Comparison of ENCODE assay signal across 9 cellular contexts in the genomic region with DNA sequence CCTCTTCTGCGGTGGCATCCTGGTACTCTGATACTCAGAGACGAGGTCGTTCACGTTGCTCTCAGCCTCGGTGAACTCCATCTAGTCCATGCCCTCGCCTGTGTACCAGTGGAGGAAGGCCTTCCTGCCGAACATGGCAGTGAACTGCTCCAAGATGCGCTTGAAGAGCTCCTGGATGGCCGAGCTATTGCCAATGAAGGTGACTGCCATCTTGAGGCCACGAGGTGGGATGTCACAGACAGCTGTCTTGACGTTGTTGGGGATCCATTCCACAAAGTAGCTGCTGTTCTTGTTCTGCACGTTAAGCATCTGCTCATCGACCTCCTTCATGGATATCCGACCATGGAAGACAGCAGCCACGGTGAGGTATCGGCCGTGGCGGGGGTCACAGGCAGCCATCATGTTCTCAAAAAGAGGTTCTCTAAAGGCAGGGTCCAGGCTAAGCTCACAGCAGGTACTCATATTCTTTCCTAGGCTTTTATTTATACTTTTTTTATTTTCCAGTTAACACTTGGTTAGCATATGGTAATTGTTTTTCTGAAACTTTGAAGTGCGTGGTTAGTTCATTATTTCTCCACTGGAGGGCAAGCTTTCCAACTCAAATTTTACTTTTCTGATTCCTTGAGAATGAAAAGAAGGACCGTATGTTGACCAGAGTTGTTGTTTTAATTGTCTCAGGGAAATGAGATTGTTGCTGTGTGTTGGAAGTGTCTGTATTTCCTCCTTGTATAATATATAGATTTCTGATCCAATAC.
A peak's percentile ranks its signal among the peaks of the same experiment; 100 is the strongest.
DNase-seq lines count a peak whose midpoint lies in the region; ATAC-seq and TF ChIP-seq lines count a peak whose summit lies in the region.
"Had no signal": no experiment of that assay in that cellular context is flagged by ENCODE, and none has a peak within 500 bp of the region (broad histone marks: within the 10 kb centered on the region; RNA-seq: fewer than 3 reads in every experiment).

No MANE protein-coding gene starts in this region.

- no peak overlapping the region for H3K27ac ChIP-seq in dorsolateral prefrontal cortex
- no peak overlapping the region for H3K27ac ChIP-seq in left lung
- H3K27ac ChIP-seq: pancreas had no signal

- peaks cover 0 to 5% of the 10 kb centered on the region in 2 donors for H3K4me1 ChIP-seq in left lung

- ATAC-seq in left lung: no peak

- no peak overlapping the region for H3K4me3 Mint-ChIP-seq in osteocyte (ENCODE audit: unreplicated experiment)

- no peak overlapping the region for H3K27ac Mint-ChIP-seq in osteocyte (ENCODE audit: unreplicated experiment)

- H3K36me3 ChIP-seq in GM06990 (ENCODE audit: control insufficient read depth, insufficient read depth, low read length): no peaks in the 10 kb centered on the region
- H3K36me3 ChIP-seq in left lung: no peaks in the 10 kb centered on the region
- H3K36me3 ChIP-seq: pancreas had no signal

- H3K27me3 ChIP-seq in GM06990 (replicated peaks; ENCODE audit: control insufficient read depth, insufficient read depth, low read length) (no peaks in the 10 kb centered on the region), dorsolateral prefrontal cortex (no peaks in the 10 kb centered on the region), left lung (no peaks in the 10 kb centered on the region)

- peaks cover 3% of the 10 kb centered on the region for H3K4me1 Mint-ChIP-seq in osteocyte (ENCODE audit: unreplicated experiment)

- peaks cover 2% of the 10 kb centered on the region for H3K36me3 Mint-ChIP-seq in osteocyte (ENCODE audit: unreplicated experiment)

- peak; percentile 36 for TF ChIP-seq CTCF in GM06990 (IDR thresholded peaks at IDR 0.05; ENCODE audit: insufficient read depth, low read length, poor library complexity, severe bottlenecking)
- TF ChIP-seq CTCF in dorsolateral prefrontal cortex (IDR thresholded peaks at IDR 0.05 in 54 of 56, conservative IDR thresholded peaks at IDR 0.05 in 2 of 56; ENCODE audit: low read depth in 1 of 56, partially characterized antibody in 56 of 56): peak in 54 of 56 donors; percentile 25 to 62 (median 46)
- peak; percentile 61 for TF ChIP-seq CTCF in osteocyte (IDR thresholded peaks at IDR 0.05)
- peak in 1 of 2 donors; percentile 24 for TF ChIP-seq CTCF in left lung (IDR thresholded peaks at IDR 0.05)

- DNase-seq in GM06990 (ENCODE audit: extremely low read depth, insufficient read length) (no peak), NAMALWA (ENCODE audit: low spot score) (peak; percentile 52), dorsolateral prefrontal cortex (no peak), osteocyte (ENCODE audit: extremely low spot score, unreplicated experiment) (no peak), left lung (no peak), LoVo (ENCODE audit: low spot score) (no peak), iPS-NIHi7 (ENCODE audit: extremely low spot score) (no peak)
- DNase-seq in activated T-cell treated with anti-CD3 and anti-CD28 coated beads, Interleukin-2, amount 50 U/mL, for 1 hour: no peak
- DNase-seq: pancreas had no signal

- intact Hi-C loops in dorsolateral prefrontal cortex (cut with DNase I) (loop anchor here in 1 of 2 donors (10.0 kb wide), 1 partner anchor 70 kb away; a partner anchor contains a TSS), left lung (cut with DNase I) (no loop called here)

- peaks cover 24% of the 10 kb centered on the region for H3K27me3 Mint-ChIP-seq in osteocyte (ENCODE audit: unreplicated experiment)

- no peak overlapping the region for H3K4me3 ChIP-seq in GM06990 (replicated peaks; ENCODE audit: low read depth, low read length)
- no peak overlapping the region for H3K4me3 ChIP-seq in dorsolateral prefrontal cortex
- no peak overlapping the region for H3K4me3 ChIP-seq in left lung
- H3K4me3 ChIP-seq: pancreas had no signal

- no peaks in the 10 kb centered on the region for H3K9me3 ChIP-seq in left lung
- H3K9me3 ChIP-seq: pancreas had no signal

- no peaks in the 10 kb centered on the region for H3K9me3 Mint-ChIP-seq in osteocyte (ENCODE audit: unreplicated experiment)
